ENCODE assay signal across 1 cellular context in the genomic region with DNA sequence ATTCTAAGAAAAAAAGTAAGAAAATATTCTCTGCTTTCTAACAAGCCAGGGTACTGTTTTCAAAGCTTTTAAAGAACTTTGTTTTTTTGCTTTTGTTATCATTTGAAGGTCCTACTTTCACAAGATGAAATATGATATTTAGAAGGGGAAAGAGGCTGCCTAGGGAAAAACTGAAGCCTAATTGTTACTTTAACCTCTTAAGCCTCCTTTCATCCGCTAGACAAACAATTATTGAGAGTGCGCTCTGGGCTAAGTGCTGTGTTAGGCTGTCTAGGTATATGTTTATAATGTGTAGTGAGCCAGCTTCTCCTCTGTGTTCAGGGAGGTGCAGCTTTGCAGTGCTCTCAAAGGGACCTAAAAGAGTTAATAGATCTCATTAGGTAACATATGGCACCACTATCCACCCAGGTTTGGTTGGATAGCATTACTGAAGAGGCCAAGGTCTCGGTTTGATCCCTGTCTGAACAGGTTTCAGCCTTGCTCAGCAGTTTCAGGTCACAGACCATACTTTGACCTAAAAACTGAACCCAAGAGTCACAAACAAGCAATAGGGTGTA.
TF ChIP-seq lines count a peak whose summit lies in the region.

No MANE protein-coding gene starts in this region.

TF ChIP-seq in HEK293, 187 proteins besides CTCF, POLR2A, EP300 and RAD21 (continued from another document):
- no peak for TF ChIP-seq ZBTB10 (tag by site-specific recombination; IDR thresholded peaks at IDR 0.05)
- no peak for TF ChIP-seq BCL11A (tag by site-specific recombination; IDR thresholded peaks at IDR 0.05; ENCODE audit: low read depth)
- no peak for TF ChIP-seq KLF1 (tag by site-specific recombination; IDR thresholded peaks at IDR 0.05)
- peak; percentile 67; the same call in 1 of the 2 replicates for TF ChIP-seq WT1 (tag by site-specific recombination; IDR thresholded peaks at IDR 0.05)
- no peak for TF ChIP-seq ZNF37A (tag by site-specific recombination; IDR thresholded peaks at IDR 0.05)
- TF ChIP-seq SP2 (tag by site-specific recombination; IDR thresholded peaks at IDR 0.05), result no peak
- no peak for TF ChIP-seq GLI4 (tag by site-specific recombination; IDR thresholded peaks at IDR 0.05)
- TF ChIP-seq ZNF248 (tag by site-specific recombination; IDR thresholded peaks at IDR 0.05), result no peak
- no peak for TF ChIP-seq ZNF174 (tag by site-specific recombination; IDR thresholded peaks at IDR 0.05)
- no peak for TF ChIP-seq GLIS1 (tag by site-specific recombination; IDR thresholded peaks at IDR 0.05)
- TF ChIP-seq ZIC2 (tag by site-specific recombination; IDR thresholded peaks at IDR 0.05), result no peak
- no peak for TF ChIP-seq REST (tag by site-specific recombination; IDR thresholded peaks at IDR 0.05)
- TF ChIP-seq KLF7 (tag by site-specific recombination; IDR thresholded peaks at IDR 0.05; ENCODE audit: borderline replicate concordance), result no peak
- TF ChIP-seq ZBTB20 (tag by site-specific recombination; IDR thresholded peaks at IDR 0.05), result no peak
- TF ChIP-seq, protein P1, sequence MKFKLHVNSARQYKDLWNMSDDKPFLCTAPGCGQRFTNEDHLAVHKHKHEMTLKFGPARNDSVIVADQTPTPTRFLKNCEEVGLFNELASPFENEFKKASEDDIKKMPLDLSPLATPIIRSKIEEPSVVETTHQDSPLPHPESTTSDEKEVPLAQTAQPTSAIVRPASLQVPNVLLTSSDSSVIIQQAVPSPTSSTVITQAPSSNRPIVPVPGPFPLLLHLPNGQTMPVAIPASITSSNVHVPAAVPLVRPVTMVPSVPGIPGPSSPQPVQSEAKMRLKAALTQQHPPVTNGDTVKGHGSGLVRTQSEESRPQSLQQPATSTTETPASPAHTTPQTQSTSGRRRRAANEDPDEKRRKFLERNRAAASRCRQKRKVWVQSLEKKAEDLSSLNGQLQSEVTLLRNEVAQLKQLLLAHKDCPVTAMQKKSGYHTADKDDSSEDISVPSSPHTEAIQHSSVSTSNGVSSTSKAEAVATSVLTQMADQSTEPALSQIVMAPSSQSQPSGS (tag by site-specific recombination; IDR thresholded peaks at IDR 0.05; ENCODE audit: low read depth), result no peak
- TF ChIP-seq ZNF449 (tag by site-specific recombination; IDR thresholded peaks at IDR 0.05), result no peak
- no peak for TF ChIP-seq ZNF521 (tag by site-specific recombination; IDR thresholded peaks at IDR 0.05)
